8 cellular contexts compared by ENCODE assay signal in the genomic region with DNA sequence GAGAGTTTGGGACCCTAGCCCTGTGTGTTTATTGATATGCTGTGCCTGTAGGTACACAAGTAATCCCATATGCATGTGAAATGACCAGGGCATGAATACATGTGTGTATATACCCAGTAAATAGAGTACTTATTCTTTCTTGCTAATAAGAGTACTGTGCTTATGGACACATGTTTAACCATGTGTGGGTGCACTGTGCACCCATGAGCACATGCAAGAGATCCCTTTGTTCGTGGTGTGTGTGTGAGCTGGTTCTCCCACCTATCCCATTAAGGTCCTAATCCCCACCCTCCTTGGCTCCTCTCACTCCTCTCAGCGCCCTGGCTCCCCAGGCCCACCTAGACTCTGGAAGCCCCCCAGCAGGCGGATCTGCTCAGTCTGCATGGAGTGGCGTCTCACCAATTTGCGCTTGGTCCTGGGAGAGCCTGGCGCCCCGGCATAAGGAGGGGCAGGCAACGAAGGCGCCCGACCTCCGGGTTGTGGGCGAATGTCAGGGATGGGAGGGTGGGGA. TPM values are rescaled to one million over a fixed set of nuclear protein-coding genes. Genes with fewer than 3 reads are reported as not detected.
A peak's percentile ranks its signal among the peaks of the same experiment; 100 is the strongest.
DNase-seq lines count a peak whose midpoint lies in the region; ATAC-seq and TF ChIP-seq lines count a peak whose summit lies in the region.

No MANE protein-coding gene starts in this region.

- no peaks in the 10 kb centered on the region for H3K27me3 ChIP-seq in CD8-positive, alpha-beta memory T cell (ENCODE audit: insufficient read depth, low read length, poor library complexity, severe bottlenecking)
- no peaks in the 10 kb centered on the region for H3K27me3 ChIP-seq in Panc1 (ENCODE audit: control insufficient read depth, insufficient read depth, low read length)

- H3K36me3 ChIP-seq in CD8-positive, alpha-beta memory T cell (ENCODE audit: insufficient read depth, low read length) = no peaks in the 10 kb centered on the region
- no peaks in the 10 kb centered on the region for H3K36me3 ChIP-seq in Panc1 (ENCODE audit: control insufficient read depth, insufficient read depth, low read length)

- H3K9me3 Mint-ChIP-seq in CD8-positive, alpha-beta memory T cell = no peaks in the 10 kb centered on the region
- no peaks in the 10 kb centered on the region for H3K9me3 Mint-ChIP-seq in osteocyte (ENCODE audit: unreplicated experiment)

- H3K9me3 ChIP-seq in CD8-positive, alpha-beta memory T cell (ENCODE audit: low read length) = no peaks in the 10 kb centered on the region
- H3K9me3 ChIP-seq in Panc1 (ENCODE audit: control insufficient read depth, insufficient read depth, low read depth, low read length) = no peaks in the 10 kb centered on the region

- peak overlapping the region; percentile 57 to 93 (median 90) for H3K27ac Mint-ChIP-seq in CD8-positive, alpha-beta memory T cell
- H3K27ac Mint-ChIP-seq in osteocyte (ENCODE audit: unreplicated experiment) = peak overlapping the region; percentile 94

- intact Hi-C loops in Panc1 (cut with micrococcal nuclease; ENCODE audit: unreplicated experiment) = loop anchor here (5.0 kb wide), 1 partner anchor 68 kb away; no protein-coding TSS in a partner anchor

- H3K4me1 ChIP-seq in CD8-positive, alpha-beta memory T cell (ENCODE audit: insufficient read depth, low read length) = peaks cover 64% of the 10 kb centered on the region
- H3K4me1 ChIP-seq in Panc1 (ENCODE audit: control insufficient read depth, insufficient read depth, low read length) = peaks cover 48% of the 10 kb centered on the region

- ATAC-seq in Panc1 (no peak), HG02970 (IDR thresholded peaks at IDR 0.05; ENCODE audit: low FRiP score, unreplicated experiment) (no peak), HG03039 (IDR thresholded peaks at IDR 0.05; ENCODE audit: unreplicated experiment) (no peak)

- POLR2A ChIA-PET in CD8-positive, alpha-beta memory T cell (lab: Charles Lee) = interaction anchor here (0.6 to 7.1 kb wide), 4 partner anchors 31 to 77 kb away, joined by 3 to 87 read pairs (median 3); partner anchors contain the start of gene RBM8A
- POLR2A ChIA-PET in Panc1 (lab: Charles Lee) = interaction anchor here (0.6 kb wide), 1 partner anchor 32 kb away, joined by 16 read pairs; no protein-coding TSS in a partner anchor

- H3K4me3 ChIP-seq in CD8-positive, alpha-beta memory T cell (ENCODE audit: low read length) = peak overlapping the region; percentile 93
- peak overlapping the region; percentile 76 to 92 for H3K4me3 ChIP-seq in Panc1 (ENCODE audit: low read depth in 2 of 2, low read length in 2 of 2)
- peak overlapping the region; percentile 78 for H3K4me3 ChIP-seq in epithelial cell of proximal tubule (ENCODE audit: low read depth, low read length)

- peak overlapping the region; percentile 92 to 99 (median 96) for H3K4me3 Mint-ChIP-seq in CD8-positive, alpha-beta memory T cell
- H3K4me3 Mint-ChIP-seq in osteocyte (ENCODE audit: unreplicated experiment) = peak overlapping the region; percentile 85

- no TSS peak for BruUV-seq in Panc1 (replicated peaks; lab: Mats Ljungman, UMichigan)

- in situ Hi-C loops in Panc1 (cut with HindIII; ENCODE audit: low pct_unique_long_range_greater_than_20kb, low sequenced_read_pairs) = no loop called here

- no peak for DNase-seq in CD8-positive, alpha-beta memory T cell
- no peak for DNase-seq in Panc1 (ENCODE audit: low read depth, low spot score)
- DNase-seq in epithelial cell of proximal tubule (ENCODE audit: low read depth) = no peak
- no peak for DNase-seq in osteocyte (ENCODE audit: extremely low spot score, unreplicated experiment)
- no peak for DNase-seq in NCI-H2196 treated with DMSO at 0.1 percent for 48 hours (lab: John Stamatoyannopoulos, UW; ENCODE audit: unreplicated experiment)
- DNase-seq in AML-193 (lab: John Stamatoyannopoulos, UW) = no peak

- H3K4me1 Mint-ChIP-seq in CD8-positive, alpha-beta memory T cell = peaks cover 70 to 77% (median 76%) of the 10 kb centered on the region in 3 donors
- peaks cover 69% of the 10 kb centered on the region for H3K4me1 Mint-ChIP-seq in osteocyte (ENCODE audit: unreplicated experiment)

- H3K27me3 Mint-ChIP-seq in CD8-positive, alpha-beta memory T cell = peaks cover 0 to 3% of the 10 kb centered on the region in 2 donors
- H3K27me3 Mint-ChIP-seq in osteocyte (ENCODE audit: unreplicated experiment) = no peaks in the 10 kb centered on the region

- no peak overlapping the region for H3K27ac ChIP-seq in CD8-positive, alpha-beta memory T cell (ENCODE audit: low read depth, low read length)
- H3K27ac ChIP-seq in Panc1 (ENCODE audit: low read length) = peak overlapping the region; percentile 83

- CTCF ChIA-PET in CD8-positive, alpha-beta memory T cell (lab: Charles Lee) = interaction anchor here (1.0 kb wide), 1 partner anchor 33 kb away, joined by 3 read pairs; the partner anchor contains the start of gene RBM8A
- CTCF ChIA-PET in Panc1 (lab: Charles Lee) = no interaction called here

- peaks cover 0 to 26% (median 0%) of the 10 kb centered on the region in 3 donors for H3K36me3 Mint-ChIP-seq in CD8-positive, alpha-beta memory T cell
- H3K36me3 Mint-ChIP-seq in osteocyte (ENCODE audit: unreplicated experiment) = no peaks in the 10 kb centered on the region

- TF ChIP-seq CTCF in Panc1 (IDR thresholded peaks at IDR 0.05) (no peak), epithelial cell of proximal tubule (conservative IDR thresholded peaks at IDR 0.05; ENCODE audit: low read depth, low read length) (no peak), osteocyte (IDR thresholded peaks at IDR 0.05) (no peak)

RNA-seq across cellular contexts. Expression of gene LIX1L, which starts 2.2 kb away (rescaled TPM):
- total RNA-seq in CD8-positive, alpha-beta memory T cell = 10 to 100 TPM; 41.8 to 42.6 TPM
- 33.5 TPM for polyA plus RNA-seq in CD8-positive, alpha-beta memory T cell
- 23.3 TPM for total RNA-seq in Panc1 (2021; ENCODE audit: unreplicated experiment)
- 8.6 TPM for polyA plus RNA-seq in Panc1 (2012; ENCODE audit: insufficient read length)
- 22.3 and 32.5 TPM in 2 replicates for total RNA-seq in epithelial cell of proximal tubule
- 52.2 and 54.0 TPM in 2 replicates for total RNA-seq in osteocyte

RNA-seq across cellular contexts. Expression of gene ANKRD34A, which starts 4.4 kb away (rescaled TPM):
- 1 to 10 TPM; 6.9 to 8.7 TPM for total RNA-seq in CD8-positive, alpha-beta memory T cell
- polyA plus RNA-seq in CD8-positive, alpha-beta memory T cell = 0.97 TPM
- total RNA-seq in Panc1 (2021; ENCODE audit: unreplicated experiment) (1.4 TPM), epithelial cell of proximal tubule (0.06 and 0.14 TPM in 2 replicates), osteocyte (1.1 and 1.2 TPM in 2 replicates)
- 2.9 TPM for polyA plus RNA-seq in Panc1 (2012; ENCODE audit: insufficient read length)

RNA-seq across cellular contexts. Expression of gene POLR3GL, which starts 4.5 kb away (rescaled TPM):
- 10 to 100 TPM; 21.6 to 22.8 TPM for total RNA-seq in CD8-positive, alpha-beta memory T cell
- polyA plus RNA-seq in CD8-positive, alpha-beta memory T cell = 103 TPM
- total RNA-seq in Panc1 (2021; ENCODE audit: unreplicated experiment) (14.9 TPM), epithelial cell of proximal tubule (15.6 and 16.1 TPM in 2 replicates), osteocyte (21.7 and 22.4 TPM in 2 replicates)
- 15.6 TPM for polyA plus RNA-seq in Panc1 (2012; ENCODE audit: insufficient read length)

RNA-seq across cellular contexts. Expression of gene RBM8A, which starts 32.7 kb away (rescaled TPM):
- total RNA-seq in CD8-positive, alpha-beta memory T cell = 100 to 1,000 TPM; 387 to 397 TPM
- polyA plus RNA-seq in CD8-positive, alpha-beta memory T cell = 192 TPM
- 172 TPM for total RNA-seq in Panc1 (2021; ENCODE audit: unreplicated experiment)
- polyA plus RNA-seq in Panc1 (2012; ENCODE audit: insufficient read length) = 208 TPM
- 228 and 360 TPM in 2 replicates for total RNA-seq in epithelial cell of proximal tubule
- total RNA-seq in osteocyte = 108 and 114 TPM in 2 replicates

RNA-seq across cellular contexts. Expression of gene TXNIP, which starts 36.4 kb away (rescaled TPM):
- total RNA-seq in CD8-positive, alpha-beta memory T cell = 100 to 1,000 TPM; 167 to 170 TPM
- 4,579 TPM for polyA plus RNA-seq in CD8-positive, alpha-beta memory T cell
- total RNA-seq in Panc1 (2021; ENCODE audit: unreplicated experiment) (15.2 TPM), epithelial cell of proximal tubule (22.1 and 198 TPM in 2 replicates), osteocyte (246 and 274 TPM in 2 replicates)
- polyA plus RNA-seq in Panc1 (2012; ENCODE audit: insufficient read length) = 21.1 TPM
